Comparison of ENCODE assay signal across 13 cellular contexts in genomic region chr1:112937495-112937894, GRCh38. TPM values are rescaled to one million over a fixed set of nuclear protein-coding genes. Genes with fewer than 3 reads are reported as not detected.
A peak's percentile ranks its signal among the peaks of the same experiment; 100 is the strongest.
DNase-seq lines count a peak whose midpoint lies in the region; ATAC-seq, FAIRE-seq and TF ChIP-seq lines count a peak whose summit lies in the region.
"Had no signal": no experiment of that assay in that cellular context is flagged by ENCODE, and none has a peak within 500 bp of the region (broad histone marks: within the 10 kb centered on the region; RNA-seq: fewer than 3 reads in every experiment).

No MANE protein-coding gene starts in this region.

- H3K36me3 Mint-ChIP-seq in Calu3 (ENCODE audit: insufficient read depth, unreplicated experiment): no peaks in the 10 kb centered on the region
- H3K36me3 Mint-ChIP-seq in activated naive CD4-positive, alpha-beta T cell treated with anti-CD3 and anti-CD28 coated beads, Interleukin-2, amount 50 U/mL, for 72 hours: no peaks in the 10 kb centered on the region

- no peaks in the 10 kb centered on the region for H3K9me2 ChIP-seq in Karpas-422 (replicated peaks; ENCODE audit: insufficient read depth, low read length)

- FAIRE-seq in K562 (lab: Jason Lieb, UNC): no peak

- peak overlapping the region; percentile 34 for H3K9ac ChIP-seq in Karpas-422 (ENCODE audit: low read length)
- peak overlapping the region in 1 of 2 experiments; percentile 40; a peak in 1 of 4 replicates for H3K9ac ChIP-seq in K562 (ENCODE audit: insufficient read depth in 1 of 2, low read depth in 2 of 2, low read length in 2 of 2)
- H3K9ac ChIP-seq: BLaER1 treated with 17β-estradiol and CSF1 and Interleukin-3, amounts not matched to agents 10 nM and 100 nM had no signal

- H3K4me3 ChIP-seq in Karpas-422 (ENCODE audit: low read length) (peak overlapping the region; percentile 25), K562 (no peak overlapping the region), muscle layer of duodenum (ENCODE audit: low read depth in 1 of 2, low read length in 2 of 2) (no peak overlapping the region)
- H3K4me3 ChIP-seq: BLaER1 treated with 17β-estradiol and CSF1 and Interleukin-3, amounts not matched to agents 10 nM and 100 nM; stomach had no signal

- intact Hi-C loops in Calu3 (cut with micrococcal nuclease; ENCODE audit: unreplicated experiment) (loop anchor here (2.0 kb wide), 1 partner anchor 17 kb away; no protein-coding TSS in a partner anchor), K562 (cut with micrococcal nuclease) (loop anchor here (2.0 to 5.0 kb wide), 2 partner anchors 15 to 55 kb away; no protein-coding TSS in a partner anchor)

- TF ChIP-seq POLR2A in K562 (conservative IDR thresholded peaks at IDR 0.05): no peak

- no peaks in the 10 kb centered on the region for H3K9me3 ChIP-seq in Karpas-422 (ENCODE audit: low read length)
- no peaks in the 10 kb centered on the region for H3K9me3 ChIP-seq in K562 (replicated peaks; ENCODE audit: control insufficient read depth, insufficient read depth, low read depth, low read length)
- no peaks in the 10 kb centered on the region for H3K9me3 ChIP-seq in muscle layer of duodenum (ENCODE audit: control insufficient read depth in 1 of 2, low read length in 2 of 2)
- H3K9me3 ChIP-seq: BLaER1 treated with 17β-estradiol and CSF1 and Interleukin-3, amounts not matched to agents 10 nM and 100 nM; stomach had no signal

- in situ Hi-C loops in K562 (cut with MboI): no loop called here

- H3K36me3 ChIP-seq in Karpas-422 (ENCODE audit: insufficient read depth, low read length) (peaks cover 5% of the 10 kb centered on the region; the same call in 1 of the 2 replicates), K562 (ENCODE audit: control insufficient read depth, insufficient read depth, low read length) (peaks cover 38% of the 10 kb centered on the region), muscle layer of duodenum (ENCODE audit: control insufficient read depth in 1 of 2, insufficient read depth in 2 of 2, low read length in 2 of 2) (no peaks in the 10 kb centered on the region)
- H3K36me3 ChIP-seq: stomach had no signal

- no peak for TF ChIP-seq RAD21 in K562 (CRISPR knock-in tag; conservative IDR thresholded peaks at IDR 0.05 in 1 of 2, IDR thresholded peaks at IDR 0.05 in 1 of 2)

- peaks cover 32% of the 10 kb centered on the region for H3K4me1 Mint-ChIP-seq in Calu3 (ENCODE audit: low read depth, unreplicated experiment)

- ATAC-seq in K562 (peak; percentile 4; the same call in 1 of the 3 replicates), HG02870 (IDR thresholded peaks at IDR 0.05; ENCODE audit: unreplicated experiment) (no peak)
- no peak for ATAC-seq in activated naive CD4-positive, alpha-beta T cell treated with anti-CD3 and anti-CD28 coated beads, Interleukin-2, amount 50 U/mL, for 72 hours

- no peaks in the 10 kb centered on the region for H3K9me1 ChIP-seq in K562 (ENCODE audit: control insufficient read depth, insufficient read depth, low read length)

- H3K4me3 Mint-ChIP-seq in Calu3 (ENCODE audit: low read depth, unreplicated experiment): no peak overlapping the region

- H3K4me2 ChIP-seq in Karpas-422 (ENCODE audit: low read depth, low read length, poor library complexity, severe bottlenecking): peak overlapping the region; percentile 51
- no peak overlapping the region; the same call in 1 of the 2 replicates for H3K4me2 ChIP-seq in K562 (ENCODE audit: insufficient read depth, low read length)

- BruUV-seq in Calu3 (replicated peaks; lab: Mats Ljungman, UMichigan) (no TSS peak), K562 (replicated peaks; lab: Mats Ljungman, UMichigan) (no TSS peak)

- H2AFZ ChIP-seq in Karpas-422 (ENCODE audit: low read length): no peak overlapping the region
- H2AFZ ChIP-seq in K562 (ENCODE audit: low read depth, low read length): no peak overlapping the region

- peak overlapping the region; percentile 61 for H3K27ac Mint-ChIP-seq in Calu3 (ENCODE audit: unreplicated experiment)
- H3K27ac Mint-ChIP-seq in activated naive CD4-positive, alpha-beta T cell treated with anti-CD3 and anti-CD28 coated beads, Interleukin-2, amount 50 U/mL, for 72 hours: peak overlapping the region in 1 of 2 donors; percentile 35

- H3K4me1 ChIP-seq in Karpas-422 (ENCODE audit: low read length): peaks cover 78% of the 10 kb centered on the region
- peaks cover 14 to 47% of the 10 kb centered on the region in 2 experiments for H3K4me1 ChIP-seq in K562 (replicated peaks in 1 of 2; ENCODE audit: control insufficient read depth in 2 of 2, insufficient read depth in 2 of 2, low read length in 2 of 2)
- H3K4me1 ChIP-seq in muscle layer of duodenum (ENCODE audit: control insufficient read depth in 1 of 2, insufficient read depth in 2 of 2, low read length in 2 of 2): peaks cover 10 to 22% of the 10 kb centered on the region in 2 donors

- H3K9me3 Mint-ChIP-seq in Calu3 (ENCODE audit: low read depth, unreplicated experiment): no peaks in the 10 kb centered on the region
- H3K9me3 Mint-ChIP-seq in activated naive CD4-positive, alpha-beta T cell treated with anti-CD3 and anti-CD28 coated beads, Interleukin-2, amount 50 U/mL, for 72 hours: no peaks in the 10 kb centered on the region

- CTCF ChIA-PET in Calu3 (lab: Charles Lee) (interaction anchor here (0.8 to 1.6 kb wide), 2 partner anchors 19 to 949 kb away, joined by 3 to 4 read pairs; partner anchors contain the start of gene SLC16A1), K562 (lab: Yijun Ruan, JAX; ENCODE audit: low intra/inter-chr PET ratio) (no interaction called here)

- H4K20me1 ChIP-seq in Karpas-422 (ENCODE audit: insufficient read depth, low read depth, low read length) (peaks cover 23% of the 10 kb centered on the region; the same call in 1 of the 2 replicates), K562 (replicated peaks; ENCODE audit: control insufficient read depth, insufficient read depth, low read length) (peaks cover 5% of the 10 kb centered on the region; the same call in 1 of the 2 replicates)

- no peak for DNase-seq in Calu3
- peak; percentile 63 for DNase-seq in Karpas-422
- DNase-seq in K562 (ENCODE audit: extremely low read depth in 1 of 4, low spot score in 3 of 4): no peak
- no peak for DNase-seq in NCI-H774 (lab: John Stamatoyannopoulos, UW)
- no peak for DNase-seq in DMS 273 treated with DMSO at 0.1 percent for 48 hours (lab: John Stamatoyannopoulos, UW)
- no peak for DNase-seq in activated naive CD4-positive, alpha-beta T cell treated with anti-CD3 and anti-CD28 coated beads, Interleukin-2, amount 50 U/mL, for 72 hours (ENCODE audit: low spot score in 2 of 2)
- DNase-seq: activated CD4-positive, alpha-beta T cell treated with anti-CD3 and anti-CD28 coated beads for 48 hours; activated effector memory CD4-positive, alpha-beta T cell treated with Interleukin-2 at 50 U/mL for 16 hours; left cardiac atrium; stomach had no signal

- H3K79me2 ChIP-seq in Karpas-422 (ENCODE audit: low read length): peaks cover 100% of the 10 kb centered on the region
- peaks cover 98% of the 10 kb centered on the region for H3K79me2 ChIP-seq in K562 (ENCODE audit: control insufficient read depth, insufficient read depth, low read length)

- TF ChIP-seq EP300 in K562 (IDR thresholded peaks at IDR 0.05; ENCODE audit: low read length): no peak

- POLR2A ChIA-PET in K562 (lab: Yijun Ruan, JAX): interaction anchor here (0.6 to 12.6 kb wide), 11 partner anchors 7 to 1461 kb away, joined by 3 to 190 read pairs (median 3); partner anchors contain the start of gene SLC16A1

- H3K27me3 ChIP-seq in Karpas-422 (ENCODE audit: low read length) (no peaks in the 10 kb centered on the region), K562 (ENCODE audit: control insufficient read depth in 2 of 2, insufficient read depth in 2 of 2, low read length in 2 of 2) (no peaks in the 10 kb centered on the region), muscle layer of duodenum (ENCODE audit: low read depth, low read length) (no peaks in the 10 kb centered on the region)
- H3K27me3 ChIP-seq: BLaER1 treated with 17β-estradiol and CSF1 and Interleukin-3, amounts not matched to agents 10 nM and 100 nM; stomach had no signal

- H3K27ac ChIP-seq in Karpas-422 (ENCODE audit: low read length) (peak overlapping the region; percentile 87), K562 (ENCODE audit: extremely low read depth, low read depth, low read length) (peak overlapping the region; percentile 65; the same call in 1 of the 3 replicates), muscle layer of duodenum (ENCODE audit: low read length) (peak overlapping the region; percentile 19)
- H3K27ac ChIP-seq: BLaER1 treated with 17β-estradiol and CSF1 and Interleukin-3, amounts not matched to agents 10 nM and 100 nM had no signal

- no peaks in the 10 kb centered on the region for H3K27me3 Mint-ChIP-seq in Calu3 (ENCODE audit: unreplicated experiment)

- no peak for TF ChIP-seq CTCF in Calu3 (IDR thresholded peaks at IDR 0.05; ENCODE audit: unreplicated experiment)
- TF ChIP-seq CTCF in K562 (IDR thresholded peaks at IDR 0.05 in 2 of 3, conservative IDR thresholded peaks at IDR 0.05 in 1 of 3; ENCODE audit: insufficient read depth in 2 of 3, low read depth in 1 of 3, low read length in 3 of 3): no peak

TF ChIP-seq in K562, 482 proteins besides CTCF, POLR2A, EP300 and RAD21 (continues in another document):
- TF ChIP-seq SOX6 (IDR thresholded peaks at IDR 0.05) (0 out of 2 replicates have a peak, but pooled peaks have one; percentile 35), NUFIP1 (IDR thresholded peaks at IDR 0.05; ENCODE audit: partially characterized antibody) (no peak), ELF4 (CRISPR knock-in tag; IDR thresholded peaks at IDR 0.05) (no peak)

RNA-seq across cellular contexts. Expression of gene SLC16A1, which starts 18.5 kb away (rescaled TPM):
- total RNA-seq in Calu3 (2022): 59.2 and 60.3 TPM in 2 replicates
- 129 and 186 TPM in 2 replicates for total RNA-seq in Karpas-422 (2014; rRNA removed; shearing (Covaris generic); ENCODE audit: low replicate concordance)
- total RNA-seq in K562 (2011; cell fraction: chromatin; rRNA removed; ENCODE audit: low replicate concordance): 283 and 319 TPM in 2 replicates
- total RNA-seq in K562 (2011; cell fraction: nucleolus; rRNA removed): 209 and 233 TPM in 2 replicates
- total RNA-seq in K562 (2011; cell fraction: nucleoplasm; rRNA removed): 244 and 265 TPM in 2 replicates
- total RNA-seq in K562 (2014; rRNA removed): 104 and 148 TPM in 2 replicates
- total RNA-seq in K562 (2014; rRNA removed; fragmentation: Illumina TruSeq; extraction: Trizol): 168 and 185 TPM in 2 replicates
- total RNA-seq in K562 (2015; rRNA removed; fragmentation: Illumina TruSeq; extraction: Trizol): 111 and 117 TPM in 2 replicates
- total RNA-seq in K562 (2021): 151 and 169 TPM in 2 replicates
- 229 and 244 TPM in 2 replicates for polyA plus RNA-seq in K562 (2011; rRNA removed)
- polyA plus RNA-seq in K562 (2011; cell fraction: cytosol; rRNA removed): 256 and 343 TPM in 2 replicates
- polyA plus RNA-seq in K562 (2011; cell fraction: nucleus; rRNA removed): 106 and 150 TPM in 2 replicates
- polyA plus RNA-seq in K562 (2012): 100 and 134 TPM in 2 replicates
- 109 and 137 TPM in 2 replicates for polyA plus RNA-seq in K562 (2014; fragmentation: Illumina TruSeq; extraction: Trizol)
- polyA plus RNA-seq in K562 (2014; fragmentation: Nextera tagmentation; extraction: Ambion mirVana): 10 to 100 TPM; 79.0 to 82.5 TPM
- polyA plus RNA-seq in K562 (2014; rRNA removed): 73.1 and 85.6 TPM in 2 replicates
- 488 and 502 TPM in 2 replicates for polyA minus RNA-seq in K562 (2011; rRNA and poly(A)+ RNA removed)
- polyA minus RNA-seq in K562 (2011; cell fraction: cytosol; rRNA and poly(A)+ RNA removed): 198 and 213 TPM in 2 replicates
- polyA minus RNA-seq in K562 (2011; cell fraction: nucleus; rRNA and poly(A)+ RNA removed): 56.5 and 94.0 TPM in 2 replicates
- total RNA-seq in activated naive CD4-positive, alpha-beta T cell treated with anti-CD3 and anti-CD28 coated beads, Interleukin-2, amount 50 U/mL, for 72 hours: 10 to 100 TPM; 28.0 to 51.5 TPM

Comparison
In these comparisons a context has a peak if more than half of its experiments do, and no peak if none do; other contexts are left out.
1. H3K27ac ChIP-seq: peak in every context shown above with its lines; median percentile 87 in Karpas-422; 65 in K562; 19 in muscle layer of duodenum.